Comparison of ENCODE assay signal across 22 cellular contexts in genomic region chr5:168885324-168886120, GRCh38.
DNase-seq lines count a peak whose midpoint lies in the region; ATAC-seq and TF ChIP-seq lines count a peak whose summit lies in the region.
"Had no signal": no experiment of that assay in that cellular context is flagged by ENCODE, and none has a peak within 500 bp of the region (broad histone marks: within the 10 kb centered on the region; RNA-seq: fewer than 3 reads in every experiment).

No MANE protein-coding gene starts in this region.

- DNase-seq in BE2C (peak; percentile 94), SK-N-SH (peak; percentile 67), cardiac septum (ENCODE audit: low spot score) (peak; percentile 79), neural crest cell (ENCODE audit: low read depth, low spot score) (peak; percentile 68), GM23338 (ENCODE audit: low spot score) (no peak), SIG-M5 (lab: John Stamatoyannopoulos, UW) (no peak)
- DNase-seq: activated CD4-positive, alpha-beta T cell treated with anti-CD3 and anti-CD28 coated beads, Interleukin-2, amount 50 U/mL, for 4 hours; activated naive CD4-positive, alpha-beta T cell; DMS79 treated with DMSO at 0.1 percent for 48 hours; effector CD8-positive, alpha-beta T cell; NCI-H187 treated with DMSO at 0.1 percent for 48 hours; NCI-H446 treated with DMSO at 0.1 percent for 48 hours had no signal

- 34% methylated on average over 9 of the region's 14 CpGs for WGBS in SK-N-SH (ENCODE audit: low lambda C conversion rate)

- TF ChIP-seq EP300 in SK-N-SH (IDR thresholded peaks at IDR 0.05; ENCODE audit: borderline replicate concordance in 1 of 2, low read depth in 1 of 2, low read length in 1 of 2): peak in 1 of 2 experiments; percentile 99; a peak in 3 of 4 replicates

- no peaks in the 10 kb centered on the region for H3K79me2 ChIP-seq in SK-N-SH (ENCODE audit: insufficient read depth)
- no peaks in the 10 kb centered on the region for H3K79me2 ChIP-seq in GM23338 (replicated peaks; ENCODE audit: insufficient read depth)

- no peak for ATAC-seq in esophagus mucosa
- no peak for ATAC-seq in GM23338
- no peak for ATAC-seq in GM19328 (IDR thresholded peaks at IDR 0.05; ENCODE audit: unreplicated experiment)

- TF ChIP-seq CTCF in BE2C (IDR thresholded peaks at IDR 0.05; ENCODE audit: low read depth, low read length) (no peak), SK-N-SH (IDR thresholded peaks at IDR 0.05) (no peak), neural crest cell (conservative IDR thresholded peaks at IDR 0.05) (no peak), GM23338 (conservative IDR thresholded peaks at IDR 0.05; ENCODE audit: low read depth in 2 of 2) (no peak)

- no peak overlapping the region for H3K9ac ChIP-seq in SK-N-SH

- H3K27me3 ChIP-seq in BE2C (no peaks in the 10 kb centered on the region), SK-N-SH (ENCODE audit: insufficient read depth) (no peaks in the 10 kb centered on the region), GM23338 (ENCODE audit: insufficient read depth) (no peaks in the 10 kb centered on the region)

- H3K4me2 ChIP-seq in SK-N-SH: peak overlapping the region; percentile 36
- no peak overlapping the region for H3K4me2 ChIP-seq in GM23338

- CTCF ChIA-PET in SK-N-SH (lab: Yijun Ruan, JAX): interaction anchor here (0.6 to 2.1 kb wide), 15 partner anchors 13 to 663 kb away, joined by 3 to 9 read pairs (median 4); no protein-coding TSS in a partner anchor

- intact Hi-C loops in cardiac septum (cut with DNase I): no loop called here

- no peaks in the 10 kb centered on the region for H3K36me3 Mint-ChIP-seq in neural crest cell (ENCODE audit: low read depth)
- no peaks in the 10 kb centered on the region for H3K36me3 Mint-ChIP-seq in GM23338 (ENCODE audit: low read depth)
- H3K36me3 Mint-ChIP-seq: memory B cell had no signal

- H3K4me1 Mint-ChIP-seq in neural crest cell (peaks cover under 1% of the 10 kb centered on the region), GM23338 (peaks cover 22% of the 10 kb centered on the region)
- H3K4me1 Mint-ChIP-seq: central memory CD8-positive, alpha-beta T cell; memory B cell; nephron had no signal

- TF ChIP-seq RAD21 in SK-N-SH (IDR thresholded peaks at IDR 0.05; ENCODE audit: low read length): peak; percentile 40

- H3K27me3 Mint-ChIP-seq in neural crest cell (ENCODE audit: low read depth): peaks cover 12% of the 10 kb centered on the region
- H3K27me3 Mint-ChIP-seq in GM23338 (ENCODE audit: insufficient read depth, low read depth, poor library complexity): no peaks in the 10 kb centered on the region

- H3K36me3 ChIP-seq in BE2C (peaks cover 4% of the 10 kb centered on the region; the same call in 1 of the 2 replicates), SK-N-SH (replicated peaks in 1 of 2; ENCODE audit: control insufficient read depth in 1 of 2, insufficient read depth in 2 of 2, low read length in 1 of 2) (peaks cover 0 to 22% of the 10 kb centered on the region in 2 experiments), GM23338 (ENCODE audit: insufficient read depth) (no peaks in the 10 kb centered on the region)
- H3K36me3 ChIP-seq: thoracic aorta had no signal

- POLR2A ChIA-PET in SK-N-SH (lab: Yijun Ruan, JAX): interaction anchor here (0.7 to 10.9 kb wide), 17 partner anchors 9 to 306 kb away, joined by 3 to 190 read pairs (median 13); partner anchors contain the start of gene PANK3

- H3K9me3 ChIP-seq in BE2C (no peaks in the 10 kb centered on the region), SK-N-SH (no peaks in the 10 kb centered on the region)
- H3K9me3 ChIP-seq: thoracic aorta had no signal

- H3K9me3 Mint-ChIP-seq in neural crest cell: no peaks in the 10 kb centered on the region
- no peaks in the 10 kb centered on the region; the same call in 2 of the 3 replicates for H3K9me3 Mint-ChIP-seq in GM23338
- H3K9me3 Mint-ChIP-seq: central memory CD8-positive, alpha-beta T cell; memory B cell; nephron; T-helper 1 cell treated with Interleukin-12 subunit alpha and Interleukin-12 subunit beta and Interleukin-4 antibody, amounts not matched to agents 30 μg/mL and 1 μg/mL, for 36 hours had no signal

- H3F3A ChIP-seq in SK-N-SH (replicated peaks; ENCODE audit: insufficient read depth) (no peaks in the 10 kb centered on the region), GM23338 (replicated peaks; ENCODE audit: low read depth) (no peaks in the 10 kb centered on the region)

- H3K4me1 ChIP-seq in BE2C (peaks cover 71% of the 10 kb centered on the region), SK-N-SH (ENCODE audit: control insufficient read depth in 1 of 2, insufficient read depth in 2 of 2, low read depth in 1 of 2, low read length in 1 of 2) (peaks cover 13 to 68% of the 10 kb centered on the region in 2 experiments), GM23338 (ENCODE audit: insufficient read depth) (peaks cover 11% of the 10 kb centered on the region)

- H3K27ac Mint-ChIP-seq in neural crest cell (ENCODE audit: unreplicated experiment) (no peak overlapping the region), GM23338 (no peak overlapping the region)
- H3K27ac Mint-ChIP-seq: memory B cell; nephron; T-helper 1 cell treated with Interleukin-12 subunit alpha and Interleukin-12 subunit beta and Interleukin-4 antibody, amounts not matched to agents 30 μg/mL and 1 μg/mL, for 36 hours had no signal

- H4K20me1 ChIP-seq in SK-N-SH (ENCODE audit: insufficient read depth): no peaks in the 10 kb centered on the region
- H4K20me1 ChIP-seq in GM23338 (replicated peaks; ENCODE audit: insufficient read depth): no peaks in the 10 kb centered on the region

- H3K4me3 Mint-ChIP-seq in neural crest cell: no peak overlapping the region
- no peak overlapping the region for H3K4me3 Mint-ChIP-seq in GM23338
- H3K4me3 Mint-ChIP-seq: central memory CD8-positive, alpha-beta T cell; memory B cell; nephron; T-helper 1 cell treated with Interleukin-12 subunit alpha and Interleukin-12 subunit beta and Interleukin-4 antibody, amounts not matched to agents 30 μg/mL and 1 μg/mL, for 36 hours had no signal

- H3K9me2 ChIP-seq in SK-N-SH (no peaks in the 10 kb centered on the region), GM23338 (ENCODE audit: insufficient read depth) (no peaks in the 10 kb centered on the region)

- H3K4me3 ChIP-seq in BE2C (ENCODE audit: low read depth, low read length) (peak overlapping the region; percentile 30), SK-N-SH (ENCODE audit: low read depth in 2 of 2, low read length in 1 of 2) (no peak overlapping the region), GM23338 (no peak overlapping the region)
- H3K4me3 ChIP-seq: thoracic aorta had no signal

- H2AFZ ChIP-seq in SK-N-SH (ENCODE audit: low read depth) (peak overlapping the region; percentile 61; the same call in 1 of the 2 replicates), GM23338 (no peak overlapping the region)

- H3K27ac ChIP-seq in SK-N-SH (ENCODE audit: low read depth in 2 of 2, low read length in 1 of 2) (peak overlapping the region; percentile 49 to 100; a peak in 3 of 4 replicates), GM23338 (ENCODE audit: low read depth) (no peak overlapping the region)
- H3K27ac ChIP-seq: HL-60, RWPE1, thoracic aorta, VCaP had no signal

TF ChIP-seq in SK-N-SH, 30 proteins besides CTCF, POLR2A, EP300 and RAD21 (continues in another document):
- no peak for TF ChIP-seq IRF3 (IDR thresholded peaks at IDR 0.05; ENCODE audit: low read depth, low read length)
- TF ChIP-seq ELF1 (IDR thresholded peaks at IDR 0.05): no peak
- no peak for TF ChIP-seq USF1 (IDR thresholded peaks at IDR 0.05; ENCODE audit: borderline replicate concordance, low read depth)
- TF ChIP-seq GATA2 (CRISPR knock-in tag; IDR thresholded peaks at IDR 0.05): peak; percentile 90
- TF ChIP-seq RCOR1 (IDR thresholded peaks at IDR 0.05; ENCODE audit: low read length): peak; percentile 96
- TF ChIP-seq CHD2 (IDR thresholded peaks at IDR 0.05; ENCODE audit: low read length, partially characterized antibody): peak; percentile 85

TF ChIP-seq in GM23338, 12 proteins besides CTCF, POLR2A, EP300 and RAD21 (continues in another document):
- TF ChIP-seq CREB1 (CRISPR knock-in tag; IDR thresholded peaks at IDR 0.05; ENCODE audit: low read depth): no peak
- no peak for TF ChIP-seq JUNB (IDR thresholded peaks at IDR 0.05; ENCODE audit: unreplicated experiment)

Comparison
In these comparisons a context has a peak if more than half of its experiments do, and no peak if none do; other contexts are left out.
1. DNase-seq: peak in BE2C (single experiment), SK-N-SH (single experiment), cardiac septum (single experiment) and neural crest cell (single experiment); none in GM23338 (single experiment) and SIG-M5 (single experiment).